ENCODE assay signal across 1 cellular context in the genomic region with DNA sequence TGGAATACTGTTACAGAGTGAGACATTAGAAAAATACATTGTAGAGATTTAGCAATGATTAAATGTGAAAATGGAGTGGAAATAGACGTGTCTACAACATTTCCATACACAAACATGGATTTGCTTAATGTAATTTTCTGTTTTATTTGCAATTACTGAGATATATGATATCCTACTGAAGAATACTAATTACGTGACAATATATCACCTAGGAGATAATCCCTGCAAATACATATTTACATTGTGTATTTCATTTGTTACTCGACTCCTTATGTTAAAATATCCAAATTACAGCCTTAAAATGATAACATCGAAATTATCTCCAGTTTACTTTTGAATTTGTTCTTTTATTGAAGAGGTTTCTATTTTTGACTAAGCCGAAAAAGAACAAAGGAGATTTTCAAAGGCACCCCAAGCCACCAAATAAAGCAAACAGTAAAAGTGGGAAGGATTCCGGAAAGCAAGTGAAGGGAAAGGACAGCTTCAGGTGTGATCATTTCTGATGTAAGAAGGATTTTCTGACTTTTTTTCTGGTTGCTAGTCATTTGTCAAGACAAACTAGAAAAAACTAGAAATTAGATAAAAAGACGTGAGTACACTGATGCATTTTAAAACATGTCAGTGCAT.
TF ChIP-seq lines count a peak whose summit lies in the region.

No MANE protein-coding gene starts in this region.

TF ChIP-seq in WTC11, 78 proteins besides CTCF, POLR2A, EP300 and RAD21 (continued from another document):
- TF ChIP-seq ARID4B (CRISPR knock-in tag; IDR thresholded peaks at IDR 0.05; ENCODE audit: borderline replicate concordance): no peak
- no peak for TF ChIP-seq ATF1 (CRISPR knock-in tag; IDR thresholded peaks at IDR 0.05)
- TF ChIP-seq, protein P1, sequence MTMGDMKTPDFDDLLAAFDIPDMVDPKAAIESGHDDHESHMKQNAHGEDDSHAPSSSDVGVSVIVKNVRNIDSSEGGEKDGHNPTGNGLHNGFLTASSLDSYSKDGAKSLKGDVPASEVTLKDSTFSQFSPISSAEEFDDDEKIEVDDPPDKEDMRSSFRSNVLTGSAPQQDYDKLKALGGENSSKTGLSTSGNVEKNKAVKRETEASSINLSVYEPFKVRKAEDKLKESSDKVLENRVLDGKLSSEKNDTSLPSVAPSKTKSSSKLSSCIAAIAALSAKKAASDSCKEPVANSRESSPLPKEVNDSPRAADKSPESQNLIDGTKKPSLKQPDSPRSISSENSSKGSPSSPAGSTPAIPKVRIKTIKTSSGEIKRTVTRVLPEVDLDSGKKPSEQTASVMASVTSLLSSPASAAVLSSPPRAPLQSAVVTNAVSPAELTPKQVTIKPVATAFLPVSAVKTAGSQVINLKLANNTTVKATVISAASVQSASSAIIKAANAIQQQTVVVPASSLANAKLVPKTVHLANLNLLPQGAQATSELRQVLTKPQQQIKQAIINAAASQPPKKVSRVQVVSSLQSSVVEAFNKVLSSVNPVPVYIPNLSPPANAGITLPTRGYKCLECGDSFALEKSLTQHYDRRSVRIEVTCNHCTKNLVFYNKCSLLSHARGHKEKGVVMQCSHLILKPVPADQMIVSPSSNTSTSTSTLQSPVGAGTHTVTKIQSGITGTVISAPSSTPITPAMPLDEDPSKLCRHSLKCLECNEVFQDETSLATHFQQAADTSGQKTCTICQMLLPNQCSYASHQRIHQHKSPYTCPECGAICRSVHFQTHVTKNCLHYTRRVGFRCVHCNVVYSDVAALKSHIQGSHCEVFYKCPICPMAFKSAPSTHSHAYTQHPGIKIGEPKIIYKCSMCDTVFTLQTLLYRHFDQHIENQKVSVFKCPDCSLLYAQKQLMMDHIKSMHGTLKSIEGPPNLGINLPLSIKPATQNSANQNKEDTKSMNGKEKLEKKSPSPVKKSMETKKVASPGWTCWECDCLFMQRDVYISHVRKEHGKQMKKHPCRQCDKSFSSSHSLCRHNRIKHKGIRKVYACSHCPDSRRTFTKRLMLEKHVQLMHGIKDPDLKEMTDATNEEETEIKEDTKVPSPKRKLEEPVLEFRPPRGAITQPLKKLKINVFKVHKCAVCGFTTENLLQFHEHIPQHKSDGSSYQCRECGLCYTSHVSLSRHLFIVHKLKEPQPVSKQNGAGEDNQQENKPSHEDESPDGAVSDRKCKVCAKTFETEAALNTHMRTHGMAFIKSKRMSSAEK (CRISPR knock-in tag; IDR thresholded peaks at IDR 0.05; ENCODE audit: borderline replicate concordance): no peak
- no peak for TF ChIP-seq FOXK1 (CRISPR knock-in tag; IDR thresholded peaks at IDR 0.05)
- no peak for TF ChIP-seq CREB1 (CRISPR knock-in tag; IDR thresholded peaks at IDR 0.05)
- TF ChIP-seq PRRX2 (CRISPR knock-in tag; IDR thresholded peaks at IDR 0.05): no peak
- no peak for TF ChIP-seq MXD4 (CRISPR knock-in tag; IDR thresholded peaks at IDR 0.05; ENCODE audit: borderline replicate concordance)
- no peak for TF ChIP-seq STAT6 (CRISPR knock-in tag; conservative IDR thresholded peaks at IDR 0.05; ENCODE audit: low read depth)
- no peak for TF ChIP-seq NFYB (CRISPR knock-in tag; conservative IDR thresholded peaks at IDR 0.05; ENCODE audit: low read depth)
- no peak for TF ChIP-seq JAZF1 (CRISPR knock-in tag; IDR thresholded peaks at IDR 0.05)
- TF ChIP-seq JUN (CRISPR knock-in tag; IDR thresholded peaks at IDR 0.05): no peak
- no peak for TF ChIP-seq GTF2I (CRISPR knock-in tag; conservative IDR thresholded peaks at IDR 0.05)
- no peak for TF ChIP-seq OVOL2 (CRISPR knock-in tag; IDR thresholded peaks at IDR 0.05; ENCODE audit: borderline replicate concordance)
